Comparison of ENCODE assay signal across 9 cellular contexts in genomic region chr4:2811830-2812599, GRCh38. TPM values are rescaled to one million over a fixed set of nuclear protein-coding genes. Genes with fewer than 3 reads are reported as not detected.
DNase-seq lines count a peak whose midpoint lies in the region; ATAC-seq and TF ChIP-seq lines count a peak whose summit lies in the region.
"Had no signal": no experiment of that assay in that cellular context is flagged by ENCODE, and none has a peak within 500 bp of the region (broad histone marks: within the 10 kb centered on the region; RNA-seq: fewer than 3 reads in every experiment).

No MANE protein-coding gene starts in this region.

- peak overlapping the region; percentile 29 for H3K4me3 ChIP-seq in AG04449 (ENCODE audit: low read depth, low read length)
- no peak overlapping the region for H3K4me3 ChIP-seq in OCI-LY1 (ENCODE audit: low read depth, low read length, poor library complexity, severe bottlenecking)
- H3K4me3 ChIP-seq in fibroblast of villous mesenchyme (ENCODE audit: low read depth, low read length), result peak overlapping the region; percentile 40
- peak overlapping the region; percentile 7 for H3K4me3 ChIP-seq in ovary
- H3K4me3 ChIP-seq: HAP-1 had no signal

- CTCF ChIA-PET in AG04449 (lab: Yijun Ruan, JAX), result interaction anchor here (0.8 kb wide), 1 partner anchor 152 kb away, joined by 3 read pairs; no protein-coding TSS in a partner anchor

- H3K36me3 ChIP-seq in OCI-LY1 (ENCODE audit: insufficient read depth, low read length), result no peaks in the 10 kb centered on the region
- no peaks in the 10 kb centered on the region for H3K36me3 ChIP-seq in ovary
- H3K36me3 ChIP-seq: HAP-1 had no signal

- peaks cover 8% of the 10 kb centered on the region for H3K4me1 ChIP-seq in OCI-LY1 (ENCODE audit: insufficient read depth, low read length, severe bottlenecking)
- H3K4me1 ChIP-seq in ovary (ENCODE audit: insufficient read depth), result peaks cover 19% of the 10 kb centered on the region

- no peak overlapping the region for H3K9ac ChIP-seq in OCI-LY1 (ENCODE audit: low read length)

- TF ChIP-seq CTCF in AG04449 (IDR thresholded peaks at IDR 0.05; ENCODE audit: insufficient read depth, low read length, missing control alignments), result no peak
- TF ChIP-seq CTCF in OCI-LY1 (IDR thresholded peaks at IDR 0.05; ENCODE audit: low read length), result no peak
- TF ChIP-seq CTCF in fibroblast of villous mesenchyme (IDR thresholded peaks at IDR 0.05; ENCODE audit: insufficient read depth, low read depth, low read length), result no peak
- no peak for TF ChIP-seq CTCF in ovary (IDR thresholded peaks at IDR 0.05)

- H3K9me3 ChIP-seq in OCI-LY1 (ENCODE audit: low read length) (no peaks in the 10 kb centered on the region), ovary (no peaks in the 10 kb centered on the region)
- H3K9me3 ChIP-seq: HAP-1 had no signal

- peak overlapping the region; percentile 1; the same call in 1 of the 2 replicates for H3K4me2 ChIP-seq in OCI-LY1 (ENCODE audit: low read length)

- H4K20me1 ChIP-seq in OCI-LY1 (ENCODE audit: insufficient read depth, low read length), result no peaks in the 10 kb centered on the region

- H3K27ac ChIP-seq in OCI-LY1 (ENCODE audit: low read depth, low read length, poor library complexity, severe bottlenecking), result no peak overlapping the region
- peak overlapping the region in 1 of 2 donors; percentile 29 for H3K27ac ChIP-seq in ovary

- no peak for TF ChIP-seq POLR2A in ovary (IDR thresholded peaks at IDR 0.05)

- H3K27me3 ChIP-seq in OCI-LY1 (ENCODE audit: insufficient read depth, low read length), result no peaks in the 10 kb centered on the region
- H3K27me3 ChIP-seq in ovary, result no peaks in the 10 kb centered on the region

- no peak for DNase-seq in AG04449 (ENCODE audit: low read depth, low spot score)
- DNase-seq in activated T-helper 1 cell treated with Interleukin-2 at 50 U/mL for 16 hours (ENCODE audit: low read depth), result peak; percentile 54
- peak; percentile 78 for DNase-seq in fibroblast of villous mesenchyme (ENCODE audit: low read depth)
- DNase-seq in ovary, result peak in 4 of 5 donors; percentile 50 to 74 (median 56)
- no peak for DNase-seq in NCI-H748 treated with DMSO at 0.1 percent for 48 hours (lab: John Stamatoyannopoulos, UW)

- H3F3A ChIP-seq in OCI-LY1 (ENCODE audit: insufficient read depth, low read length), result no peaks in the 10 kb centered on the region

- no peaks in the 10 kb centered on the region for H3K9me2 ChIP-seq in OCI-LY1 (ENCODE audit: low read depth, low read length)

- intact Hi-C loops in ovary (cut with DNase I), result no loop called here

- 36 to 53% (median 37%) methylated on average over 21 of the region's 21 CpGs for WGBS in ovary, 3 donors

- H3K79me2 ChIP-seq in OCI-LY1 (ENCODE audit: insufficient read depth, low read length), result no peaks in the 10 kb centered on the region

- TF ChIP-seq EP300 in ovary (IDR thresholded peaks at IDR 0.05), result no peak

- ATAC-seq in GM18867 (IDR thresholded peaks at IDR 0.05; ENCODE audit: unreplicated experiment) (peak; percentile 68), HG03097 (IDR thresholded peaks at IDR 0.05; ENCODE audit: low FRiP score, unreplicated experiment) (peak; percentile 67)

- POLR2A ChIA-PET in AG04449 (lab: Yijun Ruan, JAX), result no interaction called here

- H2AFZ ChIP-seq in OCI-LY1 (ENCODE audit: low read length), result no peak overlapping the region

RNA-seq across cellular contexts. Expression of gene SH3BP2, which starts 19.1 kb away (rescaled TPM):
- 23.3 and 27.4 TPM in 2 replicates for total RNA-seq in fibroblast of villous mesenchyme
- 10 to 100 TPM; 13.6 to 46.9 (median 29.3) TPM for total RNA-seq in ovary
- polyA plus RNA-seq in ovary, result 10 to 100 TPM in 1 of 2 donors, 1 to 10 TPM in 1; 5.3 to 18.3 TPM

RNA-seq across cellular contexts. Expression of gene ADD1, which starts 31.6 kb away (rescaled TPM):
- 212 and 235 TPM in 2 replicates for total RNA-seq in fibroblast of villous mesenchyme
- 100 to 1,000 TPM; 166 to 447 (median 389) TPM for total RNA-seq in ovary
- polyA plus RNA-seq in ovary, result 100 to 1,000 TPM; 203 to 365 TPM

RNA-seq across cellular contexts. Expression of gene TNIP2, which starts 55.9 kb away (rescaled TPM):
- total RNA-seq in fibroblast of villous mesenchyme (41.9 and 50.3 TPM in 2 replicates), ovary (10 to 100 TPM; 27.2 to 43.2 (median 36.9) TPM)
- polyA plus RNA-seq in ovary, result 10 to 100 TPM in 1 of 2 donors, 1 to 10 TPM in 1; 6.4 to 28.4 TPM

Comparison
In these comparisons a context has a peak if more than half of its experiments do, and no peak if none do; other contexts are left out.
1. DNase-seq: peak in activated T-helper 1 cell treated with Interleukin-2 at 50 U/mL for 16 hours (single experiment), fibroblast of villous mesenchyme (single experiment) and ovary (4 of 5); none in AG04449 (single experiment) and NCI-H748 treated with DMSO at 0.1 percent for 48 hours (single experiment).